ENCODE assay signal across 25 cellular contexts in the genomic region with DNA sequence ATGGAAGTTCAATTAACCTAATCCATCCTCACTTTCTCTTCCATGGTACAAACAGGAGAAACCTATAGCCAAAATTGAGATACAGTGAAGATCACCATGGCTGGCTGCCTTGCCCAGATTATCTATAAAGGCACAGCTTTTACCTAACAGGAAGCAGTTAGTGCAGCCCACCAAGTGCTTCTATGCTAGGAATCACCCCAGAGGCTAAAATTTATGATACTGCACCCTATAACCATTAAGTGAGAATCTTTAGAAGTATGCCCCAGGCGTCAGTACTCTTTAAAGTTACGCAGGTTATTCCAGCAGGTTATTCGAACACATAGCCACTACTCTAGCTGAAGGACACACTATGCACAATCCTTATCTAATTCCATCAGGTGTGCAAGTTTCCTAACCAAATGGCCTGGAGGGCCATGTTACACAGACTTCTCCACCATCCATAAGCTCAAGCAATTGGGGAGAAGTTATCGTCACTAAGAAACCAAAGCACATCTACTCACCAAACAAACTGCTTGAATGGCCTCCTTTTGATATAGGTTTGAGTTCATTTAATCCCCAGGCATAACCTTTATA.
"Had no signal": no experiment of that assay in that cellular context is flagged by ENCODE, and none has a peak within 500 bp of the region (broad histone marks: within the 10 kb centered on the region; RNA-seq: fewer than 3 reads in every experiment).

No MANE protein-coding gene starts in this region.

- FAIRE-seq: colon, endothelial cell of umbilical vein had no signal

- H3K36me3 ChIP-seq: ovary had no signal

- DNase-seq: effector CD8-positive, alpha-beta T cell; endodermal cell; esophagus squamous epithelium; foreskin melanocyte; glutamatergic neuron; heart right ventricle; hippocampal formation; left cardiac atrium; left lung; natural killer cell; occipital lobe; ovary; posterior cingulate gyrus; psoas muscle; right cardiac atrium; small intestine; stimulated activated CD4-positive, alpha-beta T cell treated with anti-CD3 and anti-CD28 coated beads, Interleukin-12 subunit alpha, Interleukin-12 subunit beta, amount 100 ng/mL, for 4 hours; stimulated activated CD4-positive, alpha-beta T cell treated with anti-CD3 and anti-CD28 coated beads, Interleukin-1b, Interleukin-23, amount 100 ng/mL, for 48 hours; stimulated activated CD4-positive, alpha-beta T cell treated with anti-CD3 and anti-CD28 coated beads, Interleukin-4, amount 100 ng/mL, for 1 hour; stimulated activated CD8-positive, alpha-beta memory T cell treated with anti-CD3 and anti-CD28 coated beads, Interleukin-4, amount 100 ng/mL, for 48 hours; stimulated activated naive CD4-positive, alpha-beta T cell; stimulated activated naive CD8-positive, alpha-beta T cell treated with anti-CD3 and anti-CD28 coated beads, Interleukin-15, amount 100 ng/mL, for 72 hours had no signal

- H3K27me3 ChIP-seq: esophagus squamous epithelium, heart right ventricle, left lung, ovary, suprapubic skin had no signal

- H3K27ac ChIP-seq: esophagus squamous epithelium, heart right ventricle, left lung, ovary, psoas muscle, suprapubic skin had no signal

- H3K4me1 ChIP-seq: psoas muscle had no signal

- H3K4me3 ChIP-seq: esophagus squamous epithelium, heart right ventricle, left lung, ovary, psoas muscle, suprapubic skin had no signal

- H3K9me3 ChIP-seq: esophagus squamous epithelium, heart right ventricle, left lung, ovary, psoas muscle, suprapubic skin had no signal

- ATAC-seq: heart right ventricle; left cardiac atrium; left lung; natural killer cell; psoas muscle; right cardiac atrium; stimulated activated naive CD8-positive, alpha-beta T cell treated with anti-CD3 and anti-CD28 coated beads, Interleukin-15, amount 100 ng/mL, for 72 hours had no signal
